ENCODE assay signal across 24 cellular contexts in genomic region chr20:58837717-58838116, GRCh38. TPM values are rescaled to one million over a fixed set of nuclear protein-coding genes. Genes with fewer than 3 reads are reported as not detected.
A peak's percentile ranks its signal among the peaks of the same experiment; 100 is the strongest.
DNase-seq lines count a peak whose midpoint lies in the region; ATAC-seq and TF ChIP-seq lines count a peak whose summit lies in the region.
"Had no signal": no experiment of that assay in that cellular context is flagged by ENCODE, and none has a peak within 500 bp of the region (broad histone marks: within the 10 kb centered on the region; RNA-seq: fewer than 3 reads in every experiment).

No MANE protein-coding gene starts in this region.

- peak; percentile 63 for DNase-seq in activated CD8-positive, alpha-beta memory T cell treated with anti-CD3 and anti-CD28 coated beads, Interleukin-2, amount 10 ng/mL, durations not matched to agents 7 days and 5 days
- DNase-seq in activated CD8-positive, alpha-beta memory T cell treated with anti-CD3 and anti-CD28 coated beads, Interleukin-2, amount 50 U/mL, for 48 hours, result no peak
- DNase-seq in T-helper 17 cell (no peak), CD14-positive monocyte (ENCODE audit: low spot score) (no peak), MCF 10A (ENCODE audit: unreplicated experiment) (no peak)
- no peak for DNase-seq in effector memory CD8-positive, alpha-beta T cell
- DNase-seq in stimulated activated naive CD8-positive, alpha-beta T cell treated with anti-CD3 and anti-CD28 coated beads, Interleukin-15, Interleukin-2, amounts not matched to agents 100 U/mL and 50 U/mL, for 24 hours, result no peak
- DNase-seq: CD4-positive, CD25-positive, alpha-beta regulatory T cell; DMS153; DND-41; GM23248; IMR-90; KG1; MM.1S; NCI-H1048; NCI-H1417 treated with DMSO at 0.1 percent for 48 hours; NCI-H1694 treated with DMSO at 0.1 percent for 48 hours; NCI-H2081 treated with DMSO at 0.1 percent for 48 hours; NCI-H2171; NCI-H226; NCI-H510A treated with DMSO at 0.1 percent for 48 hours; SHP77 had no signal

- H3K27me3 Mint-ChIP-seq in activated CD8-positive, alpha-beta memory T cell treated with anti-CD3 and anti-CD28 coated beads, Interleukin-2, amount 10 ng/mL, durations not matched to agents 7 days and 5 days, result peaks cover 91% of the 10 kb centered on the region
- peaks cover 75% of the 10 kb centered on the region for H3K27me3 Mint-ChIP-seq in T-helper 17 cell
- peaks cover 50 to 78% of the 10 kb centered on the region in 2 donors for H3K27me3 Mint-ChIP-seq in effector memory CD8-positive, alpha-beta T cell
- H3K27me3 Mint-ChIP-seq in CD14-positive monocyte (ENCODE audit: low read depth in 3 of 3), result peaks cover 48 to 72% (median 55%) of the 10 kb centered on the region in 3 donors
- H3K27me3 Mint-ChIP-seq in MCF 10A (ENCODE audit: insufficient read depth, unreplicated experiment), result peaks cover 46% of the 10 kb centered on the region

- H3K36me3 Mint-ChIP-seq in activated CD8-positive, alpha-beta memory T cell treated with anti-CD3 and anti-CD28 coated beads, Interleukin-2, amount 10 ng/mL, durations not matched to agents 7 days and 5 days, result peaks cover 12% of the 10 kb centered on the region
- no peaks in the 10 kb centered on the region for H3K36me3 Mint-ChIP-seq in T-helper 17 cell (ENCODE audit: low read depth)
- H3K36me3 Mint-ChIP-seq in effector memory CD8-positive, alpha-beta T cell (ENCODE audit: insufficient read depth), result no peaks in the 10 kb centered on the region
- H3K36me3 Mint-ChIP-seq in CD14-positive monocyte, result peaks cover 0 to 4% of the 10 kb centered on the region in 2 donors
- H3K36me3 Mint-ChIP-seq in MCF 10A (ENCODE audit: insufficient read depth, unreplicated experiment), result peaks cover 7% of the 10 kb centered on the region
- H3K36me3 Mint-ChIP-seq: CD4-positive, CD25-positive, alpha-beta regulatory T cell had no signal

- intact Hi-C loops in CD14-positive monocyte (cut with micrococcal nuclease) (no loop called here), MCF 10A (cut with micrococcal nuclease) (loop anchor here (5.0 kb wide), 1 partner anchor 600 kb away; no protein-coding TSS in a partner anchor)

- BruUV-seq in MCF 10A (replicated peaks; lab: Mats Ljungman, UMichigan), result no TSS peak

- H3K9me3 ChIP-seq in T-helper 17 cell (ENCODE audit: control insufficient read depth, low read length, poor library complexity, severe bottlenecking), result no peaks in the 10 kb centered on the region

- peak; percentile 74 for ATAC-seq in activated CD8-positive, alpha-beta memory T cell treated with anti-CD3 and anti-CD28 coated beads, Interleukin-2, amount 10 ng/mL, durations not matched to agents 7 days and 5 days
- ATAC-seq in T-helper 17 cell (no peak), HG02870 (IDR thresholded peaks at IDR 0.05; ENCODE audit: unreplicated experiment) (no peak)
- peak; percentile 78 for ATAC-seq in effector memory CD8-positive, alpha-beta T cell (replicated peaks)
- peak; percentile 29 for ATAC-seq in stimulated activated naive CD8-positive, alpha-beta T cell treated with anti-CD3 and anti-CD28 coated beads, Interleukin-15, Interleukin-2, amounts not matched to agents 100 U/mL and 50 U/mL, for 24 hours
- ATAC-seq: Panc1 had no signal

- CTCF ChIA-PET in activated CD8-positive, alpha-beta memory T cell treated with anti-CD3 and anti-CD28 coated beads, Interleukin-2, amount 10 ng/mL, durations not matched to agents 7 days and 5 days (lab: Charles Lee), result interaction anchor here (3.1 to 4.0 kb wide), 3 partner anchors 186 to 357 kb away, joined by 13 to 32 read pairs (median 29); partner anchors contain the start of gene STX16
- CTCF ChIA-PET in MCF 10A (lab: Yijun Ruan, JAX), result interaction anchor here (0.7 to 2.0 kb wide), 6 partner anchors 10 to 602 kb away, joined by 3 to 8 read pairs (median 3); no protein-coding TSS in a partner anchor

- TF ChIP-seq CTCF in CD14-positive monocyte (IDR thresholded peaks at IDR 0.05), result no peak
- TF ChIP-seq CTCF in MCF 10A (IDR thresholded peaks at IDR 0.05; ENCODE audit: unreplicated experiment), result no peak

- H3K27ac Mint-ChIP-seq in activated CD8-positive, alpha-beta memory T cell treated with anti-CD3 and anti-CD28 coated beads, Interleukin-2, amount 10 ng/mL, durations not matched to agents 7 days and 5 days, result no peak overlapping the region
- H3K27ac Mint-ChIP-seq in T-helper 17 cell, result peak overlapping the region; percentile 2
- peak overlapping the region in 1 of 2 donors; percentile 50 for H3K27ac Mint-ChIP-seq in effector memory CD8-positive, alpha-beta T cell
- H3K27ac Mint-ChIP-seq in CD14-positive monocyte, result no peak overlapping the region
- no peak overlapping the region for H3K27ac Mint-ChIP-seq in MCF 10A (ENCODE audit: low read depth, unreplicated experiment)
- H3K27ac Mint-ChIP-seq: CD4-positive, CD25-positive, alpha-beta regulatory T cell had no signal

- no peak overlapping the region for H3K4me3 Mint-ChIP-seq in activated CD8-positive, alpha-beta memory T cell treated with anti-CD3 and anti-CD28 coated beads, Interleukin-2, amount 10 ng/mL, durations not matched to agents 7 days and 5 days
- no peak overlapping the region for H3K4me3 Mint-ChIP-seq in T-helper 17 cell
- no peak overlapping the region for H3K4me3 Mint-ChIP-seq in effector memory CD8-positive, alpha-beta T cell
- H3K4me3 Mint-ChIP-seq in CD14-positive monocyte, result no peak overlapping the region
- H3K4me3 Mint-ChIP-seq in MCF 10A (ENCODE audit: unreplicated experiment), result no peak overlapping the region
- H3K4me3 Mint-ChIP-seq: CD4-positive, CD25-positive, alpha-beta regulatory T cell had no signal

- H3K4me1 Mint-ChIP-seq in activated CD8-positive, alpha-beta memory T cell treated with anti-CD3 and anti-CD28 coated beads, Interleukin-2, amount 10 ng/mL, durations not matched to agents 7 days and 5 days, result peaks cover 40% of the 10 kb centered on the region
- H3K4me1 Mint-ChIP-seq in T-helper 17 cell (peaks cover 6% of the 10 kb centered on the region), CD14-positive monocyte (no peaks in the 10 kb centered on the region), MCF 10A (ENCODE audit: insufficient read depth, unreplicated experiment) (no peaks in the 10 kb centered on the region)
- peaks cover 10 to 12% of the 10 kb centered on the region in 2 donors for H3K4me1 Mint-ChIP-seq in effector memory CD8-positive, alpha-beta T cell (ENCODE audit: low read depth in 2 of 2)

- H3K9me3 Mint-ChIP-seq in activated CD8-positive, alpha-beta memory T cell treated with anti-CD3 and anti-CD28 coated beads, Interleukin-2, amount 10 ng/mL, durations not matched to agents 7 days and 5 days (ENCODE audit: low read depth), result no peaks in the 10 kb centered on the region
- no peaks in the 10 kb centered on the region for H3K9me3 Mint-ChIP-seq in effector memory CD8-positive, alpha-beta T cell
- H3K9me3 Mint-ChIP-seq in CD14-positive monocyte, result peaks cover 15 to 25% (median 22%) of the 10 kb centered on the region in 7 donors
- H3K9me3 Mint-ChIP-seq in MCF 10A (ENCODE audit: unreplicated experiment), result no peaks in the 10 kb centered on the region
- H3K9me3 Mint-ChIP-seq: CD4-positive, CD25-positive, alpha-beta regulatory T cell had no signal

- POLR2A ChIA-PET in MCF 10A (lab: Yijun Ruan, JAX), result no interaction called here

RNA-seq across cellular contexts. Expression of gene GNAS-AS1, which starts 13.0 kb away (rescaled TPM):
- total RNA-seq in activated CD8-positive, alpha-beta memory T cell treated with anti-CD3 and anti-CD28 coated beads, Interleukin-2, amount 10 ng/mL, durations not matched to agents 7 days and 5 days, result 1 to 10 TPM in 1 of 2 experiments, under 1 TPM in 1; 0.89 to 1.8 TPM
- total RNA-seq in T-helper 17 cell (under 1 TPM in 1 of 2 donors, not detected in 1; 0.72 TPM), MCF 10A (2022) (1.6 and 2.2 TPM in 2 replicates)
- polyA plus RNA-seq in CD14-positive monocyte, result not detected
- polyA plus RNA-seq: CD4-positive, CD25-positive, alpha-beta regulatory T cell had no signal

RNA-seq across cellular contexts. Expression of gene GNAS, which starts 14.8 kb away (rescaled TPM):
- total RNA-seq in activated CD8-positive, alpha-beta memory T cell treated with anti-CD3 and anti-CD28 coated beads, Interleukin-2, amount 10 ng/mL, durations not matched to agents 7 days and 5 days, result 100 to 1,000 TPM; 817 to 859 TPM
- total RNA-seq in T-helper 17 cell (1,000 to 10,000 TPM in 1 of 2 donors, 100 to 1,000 TPM in 1; 755 to 1,096 TPM), MCF 10A (2022) (629 and 715 TPM in 2 replicates)
- polyA plus RNA-seq in CD14-positive monocyte, result 100 to 1,000 TPM; 109 to 124 TPM

Comparison
In these comparisons a context has a peak if more than half of its experiments do, and no peak if none do; other contexts are left out.
1. ATAC-seq: peak in activated CD8-positive, alpha-beta memory T cell treated with anti-CD3 and anti-CD28 coated beads, Interleukin-2, amount 10 ng/mL, durations not matched to agents 7 days and 5 days (single experiment), effector memory CD8-positive, alpha-beta T cell (single experiment) and stimulated activated naive CD8-positive, alpha-beta T cell treated with anti-CD3 and anti-CD28 coated beads, Interleukin-15, Interleukin-2, amounts not matched to agents 100 U/mL and 50 U/mL, for 24 hours (single experiment); none in T-helper 17 cell (single experiment) and HG02870 (single experiment).